Comparison of ENCODE assay signal across 18 cellular contexts in genomic region chr2:226080323-226080722, GRCh38.
A peak's percentile ranks its signal among the peaks of the same experiment; 100 is the strongest.
DNase-seq lines count a peak whose midpoint lies in the region; ATAC-seq and TF ChIP-seq lines count a peak whose summit lies in the region.
"Had no signal": no experiment of that assay in that cellular context is flagged by ENCODE, and none has a peak within 500 bp of the region (broad histone marks: within the 10 kb centered on the region; RNA-seq: fewer than 3 reads in every experiment).

No MANE protein-coding gene starts in this region.

- no peak overlapping the region for H2AK5ac ChIP-seq in IMR-90 (ENCODE audit: low read depth, low read length)

- H3K9me1 ChIP-seq in IMR-90 (ENCODE audit: insufficient read depth, low read length): no peaks in the 10 kb centered on the region

- H3K4ac ChIP-seq in IMR-90 (ENCODE audit: low read depth, low read length): peak overlapping the region; percentile 59; the same call in 1 of the 2 replicates

- H3K4me2 ChIP-seq in IMR-90 (ENCODE audit: low read depth, low read length): peak overlapping the region; percentile 27; the same call in 1 of the 2 replicates

- H3K27ac ChIP-seq in IMR-90 (ENCODE audit: insufficient read depth, low read length): no peak overlapping the region; the same call in 1 of the 2 replicates
- H3K27ac ChIP-seq: coronary artery had no signal

- no peaks in the 10 kb centered on the region for H4K20me1 ChIP-seq in IMR-90 (ENCODE audit: insufficient read depth, low read length)

- TF ChIP-seq POLR2A in IMR-90 (IDR thresholded peaks at IDR 0.05; ENCODE audit: low read depth, low read length): no peak

- dilution Hi-C loops in IMR-90 (cut with HindIII; ENCODE audit: low sequenced_read_pairs, unreplicated experiment): no loop called here

- CTCF ChIA-PET in IMR-90 (lab: Yijun Ruan, JAX): no interaction called here

- ATAC-seq in IMR-90 (ENCODE audit: low read depth) (peak; percentile 66), HG02938 (IDR thresholded peaks at IDR 0.05; ENCODE audit: unreplicated experiment) (no peak)
- ATAC-seq: left cardiac atrium, right cardiac atrium, WTC11 had no signal

- intact Hi-C loops in IMR-90 (cut with micrococcal nuclease): loop anchor here (1.0 to 5.0 kb wide), 2 partner anchors 37 to 105 kb away; no protein-coding TSS in a partner anchor

- H3K9me3 ChIP-seq in IMR-90 (ENCODE audit: control insufficient read depth, insufficient read depth, low read length): no peaks in the 10 kb centered on the region; the same call in 1 of the 2 replicates

- H3K4me1 ChIP-seq in IMR-90 (ENCODE audit: control insufficient read depth, insufficient read depth, low read length): peaks cover 12% of the 10 kb centered on the region

- H3K14ac ChIP-seq in IMR-90 (replicated peaks; ENCODE audit: low read depth, low read length): no peak overlapping the region

- H4K5ac ChIP-seq in IMR-90 (ENCODE audit: low read depth, low read length): no peak overlapping the region; the same call in 1 of the 2 replicates

- no peak overlapping the region for H2AK9ac ChIP-seq in IMR-90 (replicated peaks; ENCODE audit: low read depth, low read length, poor library complexity)

- TF ChIP-seq CTCF in AG09309 (IDR thresholded peaks at IDR 0.05; ENCODE audit: control insufficient read depth, insufficient read depth, low read depth, low read length, missing control alignments) (no peak), IMR-90 (conservative IDR thresholded peaks at IDR 0.05; ENCODE audit: low read depth, low read length) (no peak), astrocyte of the spinal cord (IDR thresholded peaks at IDR 0.05; ENCODE audit: low read depth, low read length) (no peak)

- no peak overlapping the region for H3K4me3 ChIP-seq in AG09309 (ENCODE audit: control insufficient read depth, low read depth, low read length)
- no peak overlapping the region for H3K4me3 ChIP-seq in IMR-90 (ENCODE audit: insufficient read depth, low read depth, low read length)
- no peak overlapping the region for H3K4me3 ChIP-seq in astrocyte of the spinal cord (ENCODE audit: low read depth, low read length)
- H3K4me3 ChIP-seq: coronary artery had no signal

- H3K18ac ChIP-seq in IMR-90 (ENCODE audit: low read depth, low read length): peak overlapping the region; percentile 83; the same call in 1 of the 2 replicates

- peaks cover 0 to 4% of the 10 kb centered on the region in 2 experiments; a peak in 1 of 4 replicates for H3K79me1 ChIP-seq in IMR-90 (ENCODE audit: low read depth in 1 of 2, low read length in 2 of 2)

- no peak overlapping the region for H2BK15ac ChIP-seq in IMR-90 (ENCODE audit: low read depth, low read length)

- POLR2A ChIA-PET in IMR-90 (lab: Charles Lee; ENCODE audit: unreplicated experiment): no interaction called here

- H2BK20ac ChIP-seq in IMR-90 (ENCODE audit: low read depth, low read length): peak overlapping the region; percentile 62; the same call in 1 of the 2 replicates

- H4K91ac ChIP-seq in IMR-90 (ENCODE audit: insufficient read depth, low read depth, low read length): no peak overlapping the region

- in situ Hi-C loops in IMR-90 (cut with MboI; ENCODE audit: low sequenced_read_pairs) (no loop called here), astrocyte of the spinal cord (cut with HindIII; ENCODE audit: low sequenced_read_pairs) (no loop called here)

- H3K9ac ChIP-seq in IMR-90 (ENCODE audit: low read depth, low read length): peak overlapping the region; percentile 14; the same call in 1 of the 2 replicates

- H2AFZ ChIP-seq in IMR-90 (replicated peaks; ENCODE audit: low read length, poor library complexity): no peak overlapping the region

- no peak for TF ChIP-seq RAD21 in IMR-90 (IDR thresholded peaks at IDR 0.05; ENCODE audit: low read length)

- no peaks in the 10 kb centered on the region for H3K27me3 ChIP-seq in IMR-90 (ENCODE audit: control insufficient read depth, insufficient read depth, low read length)

- DNase-seq in AG09309 (ENCODE audit: low read depth) (peak; percentile 16), IMR-90 (peak; percentile 93), astrocyte of the spinal cord (ENCODE audit: low read depth, low spot score) (peak; percentile 65), hepatic stellate cell (ENCODE audit: low spot score) (peak; percentile 8), NCI-H446 (lab: John Stamatoyannopoulos, UW) (no peak), amygdala (lab: John Stamatoyannopoulos, UW) (no peak)
- no peak for DNase-seq in activated CD4-positive, alpha-beta T cell treated with anti-CD3 and anti-CD28 coated beads, Interleukin-2, amount 50 U/mL, for 48 hours
- DNase-seq: COR-L47, GDM1, hypothalamus, left cardiac atrium, NCI-H1694 treated with DMSO at 0.1 percent for 48 hours, NCI-H446 treated with DMSO at 0.1 percent for 48 hours, nucleus accumbens, right cardiac atrium had no signal

- H3K23ac ChIP-seq in IMR-90 (ENCODE audit: low read depth, low read length): peak overlapping the region; percentile 11; the same call in 1 of the 2 replicates

- BruUV-seq in IMR-90 (replicated peaks; lab: Mats Ljungman, UMichigan): no TSS peak

- H2BK5ac ChIP-seq in IMR-90 (ENCODE audit: low read depth, low read length, poor library complexity, severe bottlenecking): peak overlapping the region; percentile 91

- H2BK120ac ChIP-seq in IMR-90 (ENCODE audit: low read depth, low read length): peak overlapping the region; percentile 84; the same call in 1 of the 2 replicates

- H4K8ac ChIP-seq in IMR-90 (ENCODE audit: low read depth in 2 of 2, low read length in 2 of 2): peak overlapping the region in 1 of 2 experiments; percentile 62; a peak in 1 of 4 replicates

- no peaks in the 10 kb centered on the region for H3K36me3 ChIP-seq in IMR-90 (ENCODE audit: control insufficient read depth, insufficient read depth, low read length)

- peak overlapping the region; percentile 41; the same call in 1 of the 2 replicates for H3K56ac ChIP-seq in IMR-90 (ENCODE audit: extremely low read depth, insufficient read depth, low read length)

TF ChIP-seq in IMR-90, 13 proteins besides CTCF, POLR2A, EP300 and RAD21:
- TF ChIP-seq USF2 (IDR thresholded peaks at IDR 0.05; ENCODE audit: low read depth, low read length) (no peak), CEBPB (IDR thresholded peaks at IDR 0.05; ENCODE audit: low read depth, low read length) (peak; percentile 69; the same call in 1 of the 2 replicates)

Comparison
In these comparisons a context has a peak if more than half of its experiments do, and no peak if none do; other contexts are left out.
1. DNase-seq: peak in AG09309 (single experiment), IMR-90 (single experiment), astrocyte of the spinal cord (single experiment) and hepatic stellate cell (single experiment); none in NCI-H446 (0 of 2), amygdala (0 of 56) and activated CD4-positive, alpha-beta T cell treated with anti-CD3 and anti-CD28 coated beads, Interleukin-2, amount 50 U/mL, for 48 hours (0 of 2).